In the genomic region with DNA sequence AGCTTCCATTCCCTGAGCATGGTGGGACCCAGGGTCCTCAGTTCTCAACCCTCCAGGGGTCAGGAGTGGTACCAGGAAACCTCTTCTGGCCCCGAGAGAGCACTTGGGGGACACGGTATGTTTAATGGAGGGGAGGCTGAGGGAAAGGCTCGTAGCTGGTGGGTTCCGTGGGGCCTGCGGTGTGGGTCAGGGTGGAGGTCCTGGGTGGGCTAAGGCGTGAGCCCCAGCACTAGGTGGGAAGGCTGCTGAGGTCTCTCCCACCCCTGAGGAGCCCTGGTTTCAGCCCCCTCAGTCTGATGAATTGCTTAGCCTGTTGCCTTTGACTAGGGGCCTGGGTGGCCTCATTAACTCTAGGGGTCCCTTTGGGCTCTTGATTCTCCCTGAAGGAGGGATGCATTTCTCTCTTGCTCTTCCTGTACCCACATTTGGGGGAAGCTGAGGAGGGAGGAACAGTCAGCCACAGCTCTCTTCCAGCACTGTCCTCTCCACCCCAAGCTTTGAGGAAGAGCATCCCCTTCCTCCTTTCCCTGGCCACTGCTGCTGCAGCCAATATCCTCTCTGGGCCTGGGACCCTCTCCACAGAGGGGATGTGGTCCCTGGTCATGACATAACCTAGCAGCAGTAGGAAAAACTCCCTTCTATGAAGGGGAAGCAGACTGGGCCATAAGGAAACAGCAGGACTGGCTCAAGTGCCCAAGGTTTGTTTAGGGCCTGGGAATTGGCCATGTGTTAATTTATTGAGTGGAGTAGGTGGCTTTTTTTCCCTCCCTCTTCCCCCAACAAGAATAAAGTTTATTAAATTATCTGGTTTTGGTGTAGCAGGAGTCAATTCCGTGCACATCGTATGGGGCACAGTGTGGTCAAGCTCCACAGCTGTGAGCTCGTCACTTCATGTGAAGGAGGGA, we compare ENCODE assay signal across 1 cellular context.
TF ChIP-seq lines count a peak whose summit lies in the region.

No MANE protein-coding gene starts in this region.

TF ChIP-seq in endothelial cell of umbilical vein, 7 proteins besides CTCF, POLR2A, EP300 and RAD21:
- TF ChIP-seq POLR2AphosphoS5 (IDR thresholded peaks at IDR 0.05; ENCODE audit: insufficient read depth, low read depth, low read length) (no peak), FOS (IDR thresholded peaks at IDR 0.05; ENCODE audit: borderline replicate concordance, insufficient read depth, low read length) (no peak)
